In the genomic region with DNA sequence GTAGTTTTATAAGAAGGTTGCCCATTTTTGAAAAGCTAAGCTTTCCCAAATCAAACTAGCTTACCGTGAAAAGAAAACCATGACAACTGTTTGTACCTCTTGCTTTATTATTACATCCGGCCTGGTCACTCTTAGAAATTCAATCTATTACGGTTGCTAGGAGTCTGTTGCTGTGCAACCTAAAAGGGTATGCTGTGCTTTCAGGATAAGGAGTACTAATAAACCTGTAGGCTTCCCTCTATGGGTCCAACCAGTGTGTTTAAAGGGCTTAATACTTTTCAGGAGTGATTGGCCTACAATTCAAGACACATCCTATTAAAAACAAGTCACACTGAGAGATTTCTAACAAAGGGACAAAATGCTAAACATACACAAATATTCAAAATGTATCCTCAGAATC, we compare ENCODE assay signal across 11 cellular contexts. TPM values are rescaled to one million over a fixed set of nuclear protein-coding genes. Genes with fewer than 3 reads are reported as not detected.
DNase-seq lines count a peak whose midpoint lies in the region; ATAC-seq and TF ChIP-seq lines count a peak whose summit lies in the region.
"Had no signal": no experiment of that assay in that cellular context is flagged by ENCODE, and none has a peak within 500 bp of the region (broad histone marks: within the 10 kb centered on the region; RNA-seq: fewer than 3 reads in every experiment).

No MANE protein-coding gene starts in this region.

- H4K5ac ChIP-seq in mesendoderm (ENCODE audit: low read length), result no peak overlapping the region

- no peaks in the 10 kb centered on the region for H3K36me3 ChIP-seq in brain microvascular endothelial cell (replicated peaks)
- H3K36me3 ChIP-seq in mesendoderm (ENCODE audit: control insufficient read depth, insufficient read depth, low read length), result no peaks in the 10 kb centered on the region
- H3K36me3 ChIP-seq in mucosa of descending colon (ENCODE audit: low read depth), result no peaks in the 10 kb centered on the region
- H3K36me3 ChIP-seq: neutrophil had no signal

- no peaks in the 10 kb centered on the region for H3K79me2 ChIP-seq in mesendoderm (ENCODE audit: control insufficient read depth, insufficient read depth, low read length)

- H3K4me3 ChIP-seq in brain microvascular endothelial cell (ENCODE audit: low read depth, low read length) (no peak overlapping the region), mesendoderm (ENCODE audit: low read length) (no peak overlapping the region), mucosa of descending colon (no peak overlapping the region)

- no peaks in the 10 kb centered on the region for H3K4me1 ChIP-seq in mesendoderm (ENCODE audit: control insufficient read depth, low read depth, low read length)
- H3K4me1 ChIP-seq in mucosa of descending colon (ENCODE audit: low read depth), result peaks cover 8% of the 10 kb centered on the region

- H3K27me3 ChIP-seq in brain microvascular endothelial cell (replicated peaks), result no peaks in the 10 kb centered on the region
- no peaks in the 10 kb centered on the region for H3K27me3 ChIP-seq in mesendoderm (ENCODE audit: insufficient read depth, low read length, poor library complexity)
- H3K27me3 ChIP-seq: neutrophil had no signal

- peaks cover 2% of the 10 kb centered on the region for H3K9me3 Mint-ChIP-seq in stimulated activated effector memory CD8-positive, alpha-beta T cell treated with anti-CD3 and anti-CD28 coated beads, Interleukin-12 subunit alpha, Interleukin-12 subunit beta, amount 100 ng/mL, for 72 hours
- H3K9me3 Mint-ChIP-seq: immature natural killer cell had no signal

- H2BK15ac ChIP-seq in mesendoderm (replicated peaks; ENCODE audit: low read depth), result no peak overlapping the region

- in situ Hi-C loops in brain microvascular endothelial cell (cut with HindIII; ENCODE audit: low pct_ligation_motif_present, low sequenced_read_pairs), result no loop called here

- TF ChIP-seq CTCF in brain microvascular endothelial cell (IDR thresholded peaks at IDR 0.05; ENCODE audit: low read depth, low read length, missing control alignments), result no peak
- TF ChIP-seq CTCF in mucosa of descending colon (IDR thresholded peaks at IDR 0.05), result no peak

- WGBS in mesendoderm (ENCODE audit: extremely low coverage, insufficient coverage, low lambda C conversion rate), result no CpG with 5 or more reads among the region's 3 CpGs

- ATAC-seq in mucosa of descending colon (no peak), HG03571 (IDR thresholded peaks at IDR 0.05; ENCODE audit: unreplicated experiment) (no peak)
- no peak for ATAC-seq in stimulated activated effector memory CD8-positive, alpha-beta T cell treated with anti-CD3 and anti-CD28 coated beads, Interleukin-12 subunit alpha, Interleukin-12 subunit beta, amount 100 ng/mL, for 72 hours
- ATAC-seq: stimulated activated naive CD8-positive, alpha-beta T cell treated with anti-CD3 and anti-CD28 coated beads, Interleukin-15, amount 100 ng/mL, for 72 hours had no signal

- H3K27ac ChIP-seq in brain microvascular endothelial cell (peak overlapping the region; percentile 68), mesendoderm (ENCODE audit: low read depth, low read length) (no peak overlapping the region), caudate nucleus (ENCODE audit: low read depth, low read length) (no peak overlapping the region)
- H3K27ac ChIP-seq: neutrophil had no signal

- no peak overlapping the region for H3K4me2 ChIP-seq in mesendoderm (ENCODE audit: low read length)

- no peak overlapping the region for H3K27ac Mint-ChIP-seq in stimulated activated effector memory CD8-positive, alpha-beta T cell treated with anti-CD3 and anti-CD28 coated beads, Interleukin-12 subunit alpha, Interleukin-12 subunit beta, amount 100 ng/mL, for 72 hours
- H3K27ac Mint-ChIP-seq: immature natural killer cell; stimulated activated naive CD8-positive, alpha-beta T cell treated with anti-CD3 and anti-CD28 coated beads, Interleukin-15, amount 100 ng/mL, for 72 hours had no signal

- intact Hi-C loops in mucosa of descending colon (cut with DNase I, micrococcal nuclease), result no loop called here

- no peak overlapping the region for H3K4me3 Mint-ChIP-seq in stimulated activated effector memory CD8-positive, alpha-beta T cell treated with anti-CD3 and anti-CD28 coated beads, Interleukin-12 subunit alpha, Interleukin-12 subunit beta, amount 100 ng/mL, for 72 hours
- H3K4me3 Mint-ChIP-seq: immature natural killer cell; stimulated activated naive CD8-positive, alpha-beta T cell treated with anti-CD3 and anti-CD28 coated beads, Interleukin-15, amount 100 ng/mL, for 72 hours had no signal

- no peak overlapping the region for H2BK5ac ChIP-seq in mesendoderm (ENCODE audit: low read length)

- H2BK120ac ChIP-seq in mesendoderm (ENCODE audit: low read depth, low read length), result no peak overlapping the region

- no peaks in the 10 kb centered on the region for H3K9me3 ChIP-seq in mucosa of descending colon
- H3K9me3 ChIP-seq: neutrophil had no signal

- no peak overlapping the region for H4K8ac ChIP-seq in mesendoderm (ENCODE audit: low read depth, low read length)

- no peak overlapping the region for H3K18ac ChIP-seq in mesendoderm (ENCODE audit: low read length)

- H3K56ac ChIP-seq in mesendoderm (ENCODE audit: low read length), result no peak overlapping the region

- H3K36me3 Mint-ChIP-seq in stimulated activated effector memory CD8-positive, alpha-beta T cell treated with anti-CD3 and anti-CD28 coated beads, Interleukin-12 subunit alpha, Interleukin-12 subunit beta, amount 100 ng/mL, for 72 hours, result peaks cover 5% of the 10 kb centered on the region

- H3K4me1 Mint-ChIP-seq in stimulated activated effector memory CD8-positive, alpha-beta T cell treated with anti-CD3 and anti-CD28 coated beads, Interleukin-12 subunit alpha, Interleukin-12 subunit beta, amount 100 ng/mL, for 72 hours, result peaks cover 6% of the 10 kb centered on the region

- H3K23ac ChIP-seq in mesendoderm (ENCODE audit: low read length), result no peak overlapping the region

- no peak overlapping the region for H2AK5ac ChIP-seq in mesendoderm (ENCODE audit: low read length)

- DNase-seq in COR-L47 (lab: John Stamatoyannopoulos, UW), result peak; percentile 52
- peak; percentile 83 for DNase-seq in NCI-H146 (lab: John Stamatoyannopoulos, UW)
- DNase-seq in brain microvascular endothelial cell, result peak; percentile 82
- DNase-seq in mesendoderm, result peak; percentile 44
- no peak for DNase-seq in mucosa of descending colon
- DNase-seq in stimulated activated effector memory CD8-positive, alpha-beta T cell treated with anti-CD3 and anti-CD28 coated beads, Interleukin-12 subunit alpha, Interleukin-12 subunit beta, amount 100 ng/mL, for 72 hours (ENCODE audit: low spot score in 2 of 2), result no peak
- no peak for DNase-seq in caudate nucleus (lab: John Stamatoyannopoulos, UW)
- DNase-seq: immature natural killer cell; stimulated activated naive CD8-positive, alpha-beta T cell treated with anti-CD3 and anti-CD28 coated beads, Interleukin-15, amount 100 ng/mL, for 72 hours had no signal

- no peak overlapping the region for H3K9ac ChIP-seq in mesendoderm (ENCODE audit: low read length)

- no peak overlapping the region for H3K4ac ChIP-seq in mesendoderm (ENCODE audit: low read depth, low read length)

- peaks cover 2% of the 10 kb centered on the region for H3K79me1 ChIP-seq in mesendoderm (ENCODE audit: low read length)

RNA-seq across cellular contexts. Expression of gene RFX3, which starts 27.1 kb away (rescaled TPM):
- polyA plus RNA-seq in mesendoderm (2013, experiment 1 of 2), result 3.3 TPM
- 3.6 TPM for polyA plus RNA-seq in mesendoderm (2013, experiment 2 of 2)
- total RNA-seq in mucosa of descending colon, result 10 to 100 TPM; 12.0 to 13.3 (median 12.3) TPM

Comparison
In these comparisons a context has a peak if more than half of its experiments do, and no peak if none do; other contexts are left out.
1. DNase-seq: peak in COR-L47 (single experiment), NCI-H146 (single experiment), brain microvascular endothelial cell (single experiment) and mesendoderm (single experiment); none in mucosa of descending colon (0 of 3), stimulated activated effector memory CD8-positive, alpha-beta T cell treated with anti-CD3 and anti-CD28 coated beads, Interleukin-12 subunit alpha, Interleukin-12 subunit beta, amount 100 ng/mL, for 72 hours (0 of 2) and caudate nucleus (0 of 61).